In the genomic region with DNA sequence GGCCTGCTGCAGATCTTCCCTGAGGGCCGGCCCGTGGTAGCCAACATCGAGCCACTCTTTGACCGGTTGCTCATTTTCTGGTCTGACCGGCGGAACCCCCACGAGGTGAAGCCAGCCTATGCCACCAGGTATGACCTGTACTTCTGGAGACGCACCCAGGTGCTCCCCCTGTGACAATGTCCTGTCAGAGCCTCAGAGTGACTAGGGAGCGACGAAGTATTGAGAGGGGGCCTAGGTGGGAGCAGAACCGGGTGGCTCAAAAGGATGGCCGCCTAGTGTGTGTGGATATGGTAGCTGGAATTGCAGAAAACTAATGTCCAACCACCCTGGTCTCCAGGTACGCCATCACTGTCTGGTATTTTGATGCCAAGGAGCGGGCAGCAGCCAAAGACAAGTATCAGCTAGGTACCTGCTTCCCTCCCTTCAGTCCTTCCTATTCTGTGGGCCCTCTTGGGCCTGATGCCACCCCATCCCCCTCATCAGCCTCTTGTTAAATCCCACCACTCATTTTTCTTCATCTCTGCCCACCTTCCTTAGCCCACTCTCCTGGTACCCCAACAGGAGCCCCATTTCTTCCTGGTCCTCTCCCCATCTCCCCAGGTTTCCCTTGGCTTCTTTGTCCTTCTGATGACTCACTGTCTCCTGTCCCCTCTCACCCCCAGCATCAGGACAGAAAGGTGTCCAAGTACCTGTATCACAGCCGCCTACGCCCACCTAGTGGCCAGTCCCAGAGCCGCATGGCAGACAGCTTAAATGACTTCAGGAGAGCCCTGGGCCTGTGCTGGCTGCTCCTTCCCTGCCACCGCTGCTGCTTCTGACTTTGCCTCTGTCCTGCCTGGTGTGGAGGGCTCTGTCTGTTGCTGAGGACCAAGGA, we compare ENCODE assay signal across 1 cellular context.
TF ChIP-seq lines count a peak whose summit lies in the region.

No MANE protein-coding gene starts in this region.

TF ChIP-seq in WTC11, 78 proteins besides CTCF, POLR2A, EP300 and RAD21 (continued from another document):
- TF ChIP-seq, protein P1, sequence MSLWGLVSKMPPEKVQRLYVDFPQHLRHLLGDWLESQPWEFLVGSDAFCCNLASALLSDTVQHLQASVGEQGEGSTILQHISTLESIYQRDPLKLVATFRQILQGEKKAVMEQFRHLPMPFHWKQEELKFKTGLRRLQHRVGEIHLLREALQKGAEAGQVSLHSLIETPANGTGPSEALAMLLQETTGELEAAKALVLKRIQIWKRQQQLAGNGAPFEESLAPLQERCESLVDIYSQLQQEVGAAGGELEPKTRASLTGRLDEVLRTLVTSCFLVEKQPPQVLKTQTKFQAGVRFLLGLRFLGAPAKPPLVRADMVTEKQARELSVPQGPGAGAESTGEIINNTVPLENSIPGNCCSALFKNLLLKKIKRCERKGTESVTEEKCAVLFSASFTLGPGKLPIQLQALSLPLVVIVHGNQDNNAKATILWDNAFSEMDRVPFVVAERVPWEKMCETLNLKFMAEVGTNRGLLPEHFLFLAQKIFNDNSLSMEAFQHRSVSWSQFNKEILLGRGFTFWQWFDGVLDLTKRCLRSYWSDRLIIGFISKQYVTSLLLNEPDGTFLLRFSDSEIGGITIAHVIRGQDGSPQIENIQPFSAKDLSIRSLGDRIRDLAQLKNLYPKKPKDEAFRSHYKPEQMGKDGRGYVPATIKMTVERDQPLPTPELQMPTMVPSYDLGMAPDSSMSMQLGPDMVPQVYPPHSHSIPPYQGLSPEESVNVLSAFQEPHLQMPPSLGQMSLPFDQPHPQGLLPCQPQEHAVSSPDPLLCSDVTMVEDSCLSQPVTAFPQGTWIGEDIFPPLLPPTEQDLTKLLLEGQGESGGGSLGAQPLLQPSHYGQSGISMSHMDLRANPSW (CRISPR knock-in tag; conservative IDR thresholded peaks at IDR 0.05; ENCODE audit: low read depth) = no peak
- TF ChIP-seq ZNF671 (CRISPR knock-in tag; IDR thresholded peaks at IDR 0.05) = no peak
TF ChIP-seq in WTC11: peak in this region for 2.
